12 cellular contexts compared by ENCODE assay signal in the genomic region with DNA sequence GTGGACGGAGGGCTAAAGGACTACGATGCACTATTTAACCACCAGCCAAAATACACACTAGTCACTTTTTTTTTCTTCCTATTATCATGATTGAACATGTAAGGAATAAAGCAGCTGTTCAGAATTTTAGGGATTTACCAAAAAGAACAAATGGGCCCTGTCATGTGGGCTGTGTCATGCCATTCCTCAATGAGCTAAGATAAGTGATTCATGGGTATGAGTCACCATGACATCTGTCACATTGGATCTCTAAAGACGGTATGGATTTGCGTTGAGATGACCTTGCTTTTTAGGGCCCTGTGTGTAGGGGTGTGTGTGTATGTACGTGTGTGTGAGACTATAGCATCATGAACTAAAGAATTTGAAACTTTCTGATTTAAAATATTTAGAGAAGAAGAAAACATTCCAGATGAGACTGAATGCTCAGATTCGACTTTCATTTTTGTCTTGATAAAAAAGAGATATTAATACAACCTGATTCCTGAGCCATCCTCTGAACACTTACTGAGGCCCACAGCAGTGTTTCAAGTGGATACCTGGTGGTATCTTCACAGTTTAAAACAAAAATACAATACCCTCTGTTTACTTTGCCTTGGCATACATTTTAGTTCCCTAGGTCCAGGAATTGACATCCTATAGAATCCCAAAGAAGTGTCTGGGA.
A peak's percentile ranks its signal among the peaks of the same experiment; 100 is the strongest.
DNase-seq lines count a peak whose midpoint lies in the region; ATAC-seq and TF ChIP-seq lines count a peak whose summit lies in the region.
"Had no signal": no experiment of that assay in that cellular context is flagged by ENCODE, and none has a peak within 500 bp of the region (broad histone marks: within the 10 kb centered on the region; RNA-seq: fewer than 3 reads in every experiment).

No MANE protein-coding gene starts in this region.

- no peak overlapping the region for H3K4me3 Mint-ChIP-seq in T-helper 2 cell treated with Interferon-gamma antibody and Interleukin-4, amounts not matched to agents 5 μg/mL and 100 μg/mL, for 36 hours
- H3K4me3 Mint-ChIP-seq: immature natural killer cell had no signal

- peaks cover 0 to 8% of the 10 kb centered on the region in 2 donors for H3K9me3 Mint-ChIP-seq in activated naive CD4-positive, alpha-beta T cell treated with anti-CD3 and anti-CD28 coated beads, Interleukin-2, amount 50 U/mL, for 72 hours
- H3K9me3 Mint-ChIP-seq in T-helper 2 cell treated with Interferon-gamma antibody and Interleukin-4, amounts not matched to agents 5 μg/mL and 100 μg/mL, for 36 hours, result no peaks in the 10 kb centered on the region

- no peaks in the 10 kb centered on the region for H3K36me3 ChIP-seq in skeletal muscle satellite cell (ENCODE audit: insufficient read depth, low read length)
- H3K36me3 ChIP-seq: BLaER1 had no signal

- no peak for DNase-seq in activated naive CD4-positive, alpha-beta T cell treated with anti-CD3 and anti-CD28 coated beads, Interleukin-2, amount 50 U/mL, for 72 hours (ENCODE audit: low spot score in 2 of 2)
- DNase-seq in activated naive CD4-positive, alpha-beta T cell treated with anti-CD3 and anti-CD28 coated beads, Interleukin-2, amount 50 U/mL, for 16 hours, result no peak
- DNase-seq in NCI-H524 treated with DMSO at 0.1 percent for 48 hours (lab: John Stamatoyannopoulos, UW) (peak; percentile 17), epithelial cell of esophagus (ENCODE audit: low read depth) (peak; percentile 94), NCI-H128 (lab: John Stamatoyannopoulos, UW; ENCODE audit: unreplicated experiment) (no peak), NCI-H510A (lab: John Stamatoyannopoulos, UW) (no peak)
- no peak for DNase-seq in T-helper 2 cell treated with Interferon-gamma antibody and Interleukin-4, amounts not matched to agents 5 μg/mL and 100 μg/mL, for 36 hours (ENCODE audit: low spot score)
- DNase-seq: activated CD8-positive, alpha-beta memory T cell treated with anti-CD3 and anti-CD28 coated beads for 24 hours; immature natural killer cell; psoas muscle had no signal

- H3K4me1 ChIP-seq in skeletal muscle satellite cell (ENCODE audit: control insufficient read depth, insufficient read depth, low read length), result peaks cover 50% of the 10 kb centered on the region
- H3K4me1 ChIP-seq: psoas muscle had no signal

- no peak overlapping the region for H3K27ac Mint-ChIP-seq in activated naive CD4-positive, alpha-beta T cell treated with anti-CD3 and anti-CD28 coated beads, Interleukin-2, amount 50 U/mL, for 72 hours
- no peak overlapping the region for H3K27ac Mint-ChIP-seq in T-helper 2 cell treated with Interferon-gamma antibody and Interleukin-4, amounts not matched to agents 5 μg/mL and 100 μg/mL, for 36 hours
- H3K27ac Mint-ChIP-seq: immature natural killer cell had no signal

- peak overlapping the region; percentile 58 for H3K9ac ChIP-seq in skeletal muscle satellite cell (ENCODE audit: low read depth, low read length)
- H3K9ac ChIP-seq: BLaER1 had no signal

- peaks cover 0 to 7% of the 10 kb centered on the region in 2 donors for H3K36me3 Mint-ChIP-seq in activated naive CD4-positive, alpha-beta T cell treated with anti-CD3 and anti-CD28 coated beads, Interleukin-2, amount 50 U/mL, for 72 hours
- no peaks in the 10 kb centered on the region for H3K36me3 Mint-ChIP-seq in T-helper 2 cell treated with Interferon-gamma antibody and Interleukin-4, amounts not matched to agents 5 μg/mL and 100 μg/mL, for 36 hours (ENCODE audit: low read depth)

- H3K4me3 ChIP-seq in epithelial cell of esophagus (ENCODE audit: low read length) (no peak overlapping the region), skeletal muscle satellite cell (ENCODE audit: low read length) (no peak overlapping the region)
- H3K4me3 ChIP-seq: BLaER1, psoas muscle had no signal

- no peak for TF ChIP-seq CTCF in epithelial cell of esophagus (IDR thresholded peaks at IDR 0.05; ENCODE audit: insufficient read depth, low read depth, low read length, missing control alignments)

- ATAC-seq in activated naive CD4-positive, alpha-beta T cell treated with anti-CD3 and anti-CD28 coated beads, Interleukin-2, amount 50 U/mL, for 72 hours, result peak; percentile 39 to 47

- peaks cover 6% of the 10 kb centered on the region for H3K4me1 Mint-ChIP-seq in T-helper 2 cell treated with Interferon-gamma antibody and Interleukin-4, amounts not matched to agents 5 μg/mL and 100 μg/mL, for 36 hours (ENCODE audit: low read depth)

- H3K27me3 Mint-ChIP-seq in T-helper 2 cell treated with Interferon-gamma antibody and Interleukin-4, amounts not matched to agents 5 μg/mL and 100 μg/mL, for 36 hours (ENCODE audit: low read depth), result peaks cover 8% of the 10 kb centered on the region

- H3K9me3 ChIP-seq in skeletal muscle satellite cell (replicated peaks; ENCODE audit: low read length), result no peaks in the 10 kb centered on the region
- H3K9me3 ChIP-seq: BLaER1, psoas muscle had no signal

- no peak overlapping the region for H3K4me2 ChIP-seq in skeletal muscle satellite cell (ENCODE audit: low read length)
- H3K4me2 ChIP-seq: BLaER1 had no signal

- H3K27me3 ChIP-seq in skeletal muscle satellite cell (ENCODE audit: control insufficient read depth, insufficient read depth, low read length), result no peaks in the 10 kb centered on the region
- H3K27me3 ChIP-seq: BLaER1 had no signal

Comparison
In these comparisons a context has a peak if more than half of its experiments do, and no peak if none do; other contexts are left out.
1. DNase-seq: peak in NCI-H524 treated with DMSO at 0.1 percent for 48 hours (single experiment) and epithelial cell of esophagus (single experiment); none in activated naive CD4-positive, alpha-beta T cell treated with anti-CD3 and anti-CD28 coated beads, Interleukin-2, amount 50 U/mL, for 72 hours (0 of 2), activated naive CD4-positive, alpha-beta T cell treated with anti-CD3 and anti-CD28 coated beads, Interleukin-2, amount 50 U/mL, for 16 hours (single experiment), NCI-H128 (single experiment), NCI-H510A (single experiment) and T-helper 2 cell treated with Interferon-gamma antibody and Interleukin-4, amounts not matched to agents 5 μg/mL and 100 μg/mL, for 36 hours (single experiment).